In genomic region chr12:99553461-99553860, GRCh38 we compare ENCODE assay signal across 12 cellular contexts.
"Had no signal": no experiment of that assay in that cellular context is flagged by ENCODE, and none has a peak within 500 bp of the region (broad histone marks: within the 10 kb centered on the region; RNA-seq: fewer than 3 reads in every experiment).

No MANE protein-coding gene starts in this region.

- H3K4me1 ChIP-seq: ascending aorta, lower lobe of right lung, stomach had no signal

- FAIRE-seq: bronchial epithelial cell had no signal

- H3K36me3 ChIP-seq: ascending aorta, lower lobe of right lung, stomach, thoracic aorta had no signal

- H3K27me3 ChIP-seq: ascending aorta, dorsolateral prefrontal cortex, stomach had no signal

- H3K9me3 ChIP-seq: ascending aorta, lower lobe of right lung, thoracic aorta had no signal

- H3K27ac ChIP-seq: ascending aorta, dorsolateral prefrontal cortex, lower lobe of right lung, stomach, thoracic aorta had no signal

- DNase-seq: activated CD4-positive, alpha-beta T cell treated with anti-CD3 and anti-CD28 coated beads for 4 hours; activated CD8-positive, alpha-beta memory T cell treated with anti-CD3 and anti-CD28 coated beads, Interleukin-2, amount 50 U/mL, for 48 hours; activated CD8-positive, alpha-beta T cell treated with anti-CD3 and anti-CD28 coated beads, Interleukin-2, amount 10 ng/mL, durations not matched to agents 7 days and 5 days; activated naive CD8-positive, alpha-beta T cell treated with anti-CD3 and anti-CD28 coated beads, Interleukin-2, amount 10 ng/mL, durations not matched to agents 7 days and 5 days; dorsolateral prefrontal cortex; hypothalamus; lower lobe of right lung; stimulated activated CD4-positive, alpha-beta T cell treated with anti-CD3 and anti-CD28 coated beads, Interleukin-15, amount 100 ng/mL, for 24 hours; stomach had no signal

- H3K4me3 ChIP-seq: ascending aorta, dorsolateral prefrontal cortex, lower lobe of right lung, stomach, thoracic aorta had no signal
